Comparison of ENCODE assay signal across 9 cellular contexts in the genomic region with DNA sequence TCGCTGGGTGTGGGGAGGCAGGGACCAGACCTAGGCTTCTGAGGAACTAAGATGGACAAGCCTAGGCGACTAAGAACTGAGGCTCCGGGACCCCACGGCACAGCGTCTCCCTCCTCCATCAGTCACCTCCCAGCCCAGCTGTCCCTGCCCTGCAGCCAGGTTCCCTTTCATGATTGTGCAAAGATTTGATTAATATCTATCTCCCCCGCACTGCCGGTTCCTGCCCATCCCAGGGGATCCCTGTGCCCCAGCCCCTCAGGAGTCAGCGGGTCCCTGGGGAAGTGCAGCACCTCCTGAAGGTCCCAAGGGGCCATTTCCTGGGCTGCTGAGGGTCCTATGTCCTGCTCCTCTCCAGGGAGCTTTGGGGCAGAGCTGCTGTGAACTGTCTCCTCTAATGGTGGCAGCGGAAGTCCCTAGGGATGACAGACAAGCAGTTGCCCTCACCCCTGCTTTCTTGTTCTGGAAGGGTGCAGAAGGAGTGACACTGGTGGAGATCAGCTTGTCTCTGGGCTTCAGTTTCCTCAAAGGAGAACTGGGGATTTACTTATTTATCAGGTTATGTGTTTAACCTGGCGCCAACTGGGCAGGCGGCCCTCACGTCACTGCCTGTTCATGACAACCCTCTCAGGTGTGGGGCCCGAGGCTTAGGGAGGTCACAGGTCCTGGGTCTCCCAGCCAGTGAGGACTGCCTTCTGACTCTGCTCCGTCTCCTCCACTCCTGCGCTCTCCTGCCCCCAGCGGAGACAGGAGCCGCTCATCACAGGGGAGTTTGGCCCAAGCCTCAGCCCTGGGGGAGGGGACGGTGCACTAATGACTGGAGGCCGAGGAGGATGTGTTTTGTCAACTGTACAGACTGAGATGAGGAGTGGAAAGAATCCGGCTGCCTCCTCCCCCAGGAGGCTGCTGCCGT. TPM values are rescaled to one million over a fixed set of nuclear protein-coding genes. Genes with fewer than 3 reads are reported as not detected.
A peak's percentile ranks its signal among the peaks of the same experiment; 100 is the strongest.
DNase-seq lines count a peak whose midpoint lies in the region; ATAC-seq and TF ChIP-seq lines count a peak whose summit lies in the region.
"Had no signal": no experiment of that assay in that cellular context is flagged by ENCODE, and none has a peak within 500 bp of the region (broad histone marks: within the 10 kb centered on the region; RNA-seq: fewer than 3 reads in every experiment).

No MANE protein-coding gene starts in this region.

- H3K27me3 ChIP-seq in adrenal gland: peaks cover 17% of the 10 kb centered on the region

- WGBS in adrenal gland, 4 donors: 64 to 79% (median 69%) methylated on average over 13 to 21 of the region's 21 CpGs

- CTCF ChIA-PET in MCF 10A (lab: Yijun Ruan, JAX): interaction anchor here (0.6 to 1.1 kb wide), 6 partner anchors 8 to 46 kb away, joined by 3 to 5 read pairs (median 4); no protein-coding TSS in a partner anchor

- no peak overlapping the region for H3K27ac ChIP-seq in adrenal gland

- H3K9me3 Mint-ChIP-seq in MCF 10A (ENCODE audit: unreplicated experiment): no peaks in the 10 kb centered on the region
- H3K9me3 Mint-ChIP-seq in nephron progenitor cell: no peaks in the 10 kb centered on the region

- no TSS peak for BruUV-seq in MCF 10A (replicated peaks; lab: Mats Ljungman, UMichigan)

- POLR2A ChIA-PET in MCF 10A (lab: Yijun Ruan, JAX): interaction anchor here (0.7 to 2.9 kb wide), 9 partner anchors 10 to 194 kb away, joined by 3 to 14 read pairs (median 6); a partner anchor contains a TSS

- no peak overlapping the region for H3K4me3 ChIP-seq in adrenal gland

- H3K9me3 ChIP-seq in adrenal gland (replicated peaks in 1 of 3): no peaks in the 10 kb centered on the region

- no peaks in the 10 kb centered on the region for H3K27me3 Mint-ChIP-seq in MCF 10A (ENCODE audit: insufficient read depth, unreplicated experiment)
- H3K27me3 Mint-ChIP-seq in nephron progenitor cell (ENCODE audit: low read depth, poor library complexity): peaks cover 72% of the 10 kb centered on the region

- TF ChIP-seq CTCF in MCF 10A (IDR thresholded peaks at IDR 0.05; ENCODE audit: unreplicated experiment) (no peak), nephron progenitor cell (IDR thresholded peaks at IDR 0.05) (no peak), adrenal gland (IDR thresholded peaks at IDR 0.05) (no peak)

- peaks cover 8% of the 10 kb centered on the region for H3K36me3 Mint-ChIP-seq in MCF 10A (ENCODE audit: insufficient read depth, unreplicated experiment)
- no peaks in the 10 kb centered on the region for H3K36me3 Mint-ChIP-seq in nephron progenitor cell (ENCODE audit: low read depth)

- H3K4me3 Mint-ChIP-seq in MCF 10A (ENCODE audit: unreplicated experiment) (no peak overlapping the region), nephron progenitor cell (peak overlapping the region; percentile 15)

- peaks cover 6 to 15% of the 10 kb centered on the region in 2 donors for H3K4me1 ChIP-seq in adrenal gland (replicated peaks in 1 of 2)

- no peak overlapping the region for H3K27ac Mint-ChIP-seq in MCF 10A (ENCODE audit: low read depth, unreplicated experiment)
- no peak overlapping the region for H3K27ac Mint-ChIP-seq in nephron progenitor cell

- no peak for TF ChIP-seq POLR2A in adrenal gland (IDR thresholded peaks at IDR 0.05)

- H3K4me1 Mint-ChIP-seq in MCF 10A (ENCODE audit: insufficient read depth, unreplicated experiment) (peaks cover 24% of the 10 kb centered on the region), nephron progenitor cell (peaks cover 34% of the 10 kb centered on the region)

- intact Hi-C loops in MCF 10A (cut with micrococcal nuclease): loop anchor here (5.0 kb wide), 1 partner anchor 45 kb away; a partner anchor contains a TSS
- intact Hi-C loops in adrenal gland (cut with DNase I): no loop called here

- DNase-seq in DMS 273 (lab: John Stamatoyannopoulos, UW; ENCODE audit: unreplicated experiment) (peak; percentile 77), NCI-H1436 treated with DMSO at 0.1 percent for 48 hours (lab: John Stamatoyannopoulos, UW) (peak; percentile 25), MCF 10A (ENCODE audit: unreplicated experiment) (peak; percentile 84), nephron progenitor cell (peak; percentile 61), inferior parietal cortex (ENCODE audit: extremely low spot score) (no peak), hippocampal formation (lab: John Stamatoyannopoulos, UW) (no peak), adrenal gland (no peak)
- DNase-seq: left cardiac atrium had no signal

- ATAC-seq in HG03025 (IDR thresholded peaks at IDR 0.05; ENCODE audit: low FRiP score, unreplicated experiment): no peak

- no peaks in the 10 kb centered on the region for H3K36me3 ChIP-seq in adrenal gland (replicated peaks in 1 of 2)

RNA-seq across cellular contexts. Expression of a gene that starts 1.9 kb away (rescaled TPM):
- total RNA-seq in MCF 10A (2022) (62.6 and 68.5 TPM in 2 replicates), adrenal gland (1 to 10 TPM in 2 of 8 donors, under 1 TPM in 5, not detected in 1; 0.28 to 2.1 (median 0.46) TPM)
- polyA plus RNA-seq in adrenal gland: 1 to 10 TPM in 2 of 3 donors, under 1 TPM in 1; 0.16 to 3.2 (median 2.7) TPM

RNA-seq across cellular contexts. Expression of a gene that starts 46.6 kb away (rescaled TPM):
- 68.5 and 71.1 TPM in 2 replicates for total RNA-seq in MCF 10A (2022)
- total RNA-seq in adrenal gland: 10 to 100 TPM; 16.9 to 53.8 (median 25.5) TPM
- 10 to 100 TPM; 10.7 to 21.7 (median 11.3) TPM for polyA plus RNA-seq in adrenal gland

RNA-seq across cellular contexts. Expression of a gene that starts 46.7 kb away (rescaled TPM):
- total RNA-seq in MCF 10A (2022) (618 and 642 TPM in 2 replicates), adrenal gland (100 to 1,000 TPM; 466 to 710 (median 531) TPM)
- polyA plus RNA-seq in adrenal gland: 1,000 to 10,000 TPM in 2 of 3 donors, 100 to 1,000 TPM in 1; 506 to 1,628 (median 1,006) TPM

Comparison
In these comparisons a context has a peak if more than half of its experiments do, and no peak if none do; other contexts are left out.
1. DNase-seq: peak in DMS 273 (single experiment), NCI-H1436 treated with DMSO at 0.1 percent for 48 hours (single experiment), MCF 10A (single experiment) and nephron progenitor cell (single experiment); none in inferior parietal cortex (single experiment), hippocampal formation (0 of 2) and adrenal gland (0 of 7).
2. RNA of a gene that starts 1.9 kb away (total RNA-seq): 62.6 to 68.5 TPM in MCF 10A; 0.28 to 2.1 TPM in adrenal gland; every median in the first group is over 10 times any median in the second.